ENCODE assay signal across 8 cellular contexts in the genomic region with DNA sequence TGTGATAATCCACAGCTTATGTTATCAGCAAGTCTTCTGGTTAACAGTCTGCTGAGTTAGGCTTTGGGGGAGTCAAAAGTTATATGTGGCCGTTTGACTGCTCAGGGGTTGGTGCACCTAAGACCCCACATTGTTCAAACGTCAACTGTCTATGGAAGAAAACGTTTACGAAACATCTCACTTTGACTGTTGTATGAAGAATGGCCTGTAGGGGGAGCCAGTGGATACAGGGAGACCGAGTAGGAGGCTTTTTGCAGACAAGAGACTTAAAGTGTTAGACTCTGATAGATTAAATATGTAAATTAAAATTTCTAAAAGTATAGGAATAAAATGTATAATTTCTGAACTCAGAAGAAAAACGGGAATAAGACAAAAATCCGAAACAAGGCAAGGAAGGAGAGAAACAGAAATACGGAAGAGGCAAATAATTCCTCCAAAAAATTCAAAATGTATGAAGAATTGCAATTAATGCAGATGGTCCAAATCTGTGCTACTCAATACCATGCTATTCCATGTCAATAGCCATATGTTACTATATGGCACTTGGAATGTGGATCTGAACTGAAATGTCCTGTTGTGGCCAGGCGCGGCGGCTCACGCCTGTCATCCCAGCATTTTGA. TPM values are rescaled to one million over a fixed set of nuclear protein-coding genes. Genes with fewer than 3 reads are reported as not detected.
DNase-seq lines count a peak whose midpoint lies in the region; ATAC-seq, FAIRE-seq and TF ChIP-seq lines count a peak whose summit lies in the region.

No MANE protein-coding gene starts in this region.

- WGBS in lower leg skin, 2 donors: 41 to 42% methylated on average over 12 of the region's 12 CpGs

- no peaks in the 10 kb centered on the region for H3K9me3 ChIP-seq in colonic mucosa

- DNase-seq in AG09309 (ENCODE audit: low read depth) (peak; percentile 25), H54 (ENCODE audit: insufficient read length, low spot score) (peak; percentile 25), NCI-H460 (ENCODE audit: extremely low read depth, low read depth) (peak; percentile 75), colonic mucosa (peak; percentile 89), lower leg skin (ENCODE audit: low spot score in 2 of 2) (peak; percentile 85 to 90)
- DNase-seq in activated CD4-positive, alpha-beta T cell treated with anti-CD3 and anti-CD28 coated beads for 36 hours: peak; percentile 87
- peak; percentile 81 for DNase-seq in stimulated activated CD8-positive, alpha-beta memory T cell treated with anti-CD3 and anti-CD28 coated beads, Interleukin-12 subunit alpha, Interleukin-12 subunit beta, amount 100 ng/mL, for 1 hour (ENCODE audit: low read depth)

- peaks cover 6% of the 10 kb centered on the region for H3K27me3 Mint-ChIP-seq in activated CD4-positive, alpha-beta T cell treated with anti-CD3 and anti-CD28 coated beads for 36 hours

- TF ChIP-seq POLR2A in H54 (IDR thresholded peaks at IDR 0.05; ENCODE audit: low read depth, low read length): no peak
- TF ChIP-seq POLR2A in lower leg skin (IDR thresholded peaks at IDR 0.05): no peak

- H3K4me3 ChIP-seq in AG09309 (ENCODE audit: control insufficient read depth, low read depth, low read length): no peak overlapping the region
- H3K4me3 ChIP-seq in colonic mucosa: no peak overlapping the region
- no peak overlapping the region for H3K4me3 ChIP-seq in lower leg skin (ENCODE audit: low read depth, poor library complexity, severe bottlenecking)

- POLR2A ChIA-PET in activated CD4-positive, alpha-beta T cell treated with anti-CD3 and anti-CD28 coated beads for 36 hours (lab: Charles Lee): no interaction called here

- CTCF ChIA-PET in activated CD4-positive, alpha-beta T cell treated with anti-CD3 and anti-CD28 coated beads for 36 hours (lab: Charles Lee): interaction anchor here (0.6 to 3.0 kb wide), 19 partner anchors 9 to 624 kb away, joined by 3 to 14 read pairs (median 4); partner anchors contain the start of genes TNFSF14 and VAV1

- no peak overlapping the region for H3K27ac Mint-ChIP-seq in activated CD4-positive, alpha-beta T cell treated with anti-CD3 and anti-CD28 coated beads for 36 hours

- intact Hi-C loops in activated CD4-positive, alpha-beta T cell treated with anti-CD3 and anti-CD28 coated beads for 36 hours (cut with DNase I, micrococcal nuclease): loop anchor here (1.0 to 5.0 kb wide), 8 partner anchors 29 to 231 kb away; partner anchors contain the start of gene TNFSF14 (in 1 of the 2)
- intact Hi-C loops in colonic mucosa (cut with DNase I): loop anchor here (2.0 to 10.0 kb wide), 3 partner anchors 115 to 230 kb away; no protein-coding TSS in a partner anchor
- intact Hi-C loops in lower leg skin (cut with DNase I; ENCODE audit: low total_unique reads): loop anchor here (5.0 kb wide), 1 partner anchor 230 kb away; no protein-coding TSS in a partner anchor

- no peaks in the 10 kb centered on the region for H3K4me1 ChIP-seq in colonic mucosa

- no peak overlapping the region for H3K9ac ChIP-seq in colonic mucosa (ENCODE audit: low read depth in 2 of 2, low read length in 2 of 2)

- H3K36me3 ChIP-seq in colonic mucosa: no peaks in the 10 kb centered on the region

- H3K36me3 Mint-ChIP-seq in activated CD4-positive, alpha-beta T cell treated with anti-CD3 and anti-CD28 coated beads for 36 hours (ENCODE audit: low read depth): peaks cover 1% of the 10 kb centered on the region

- TF ChIP-seq CTCF in AG09309 (IDR thresholded peaks at IDR 0.05; ENCODE audit: control insufficient read depth, insufficient read depth, low read depth, low read length, missing control alignments) (peak; percentile 89), colonic mucosa (IDR thresholded peaks at IDR 0.05) (peak; percentile 69), lower leg skin (IDR thresholded peaks at IDR 0.05) (no peak)

- peak; percentile 33 for FAIRE-seq in H54 (lab: Jason Lieb, UNC)

- peak; percentile 87 for ATAC-seq in activated CD4-positive, alpha-beta T cell treated with anti-CD3 and anti-CD28 coated beads for 36 hours
- no peak for ATAC-seq in GM18858 (IDR thresholded peaks at IDR 0.05; ENCODE audit: unreplicated experiment)

- no peaks in the 10 kb centered on the region for H3K27me3 ChIP-seq in colonic mucosa

- H3K9me3 Mint-ChIP-seq in activated CD4-positive, alpha-beta T cell treated with anti-CD3 and anti-CD28 coated beads for 36 hours (ENCODE audit: low read depth): peaks cover 7% of the 10 kb centered on the region

- no peak overlapping the region for H3K4me3 Mint-ChIP-seq in activated CD4-positive, alpha-beta T cell treated with anti-CD3 and anti-CD28 coated beads for 36 hours

- H3K4me1 Mint-ChIP-seq in activated CD4-positive, alpha-beta T cell treated with anti-CD3 and anti-CD28 coated beads for 36 hours: peaks cover 28% of the 10 kb centered on the region

- no peak overlapping the region for H3K27ac ChIP-seq in colonic mucosa

RNA-seq across cellular contexts. Expression of gene TNFSF14, which starts 37.8 kb away (rescaled TPM):
- total RNA-seq in NCI-H460 (2014; rRNA removed; shearing (Covaris generic)): not detected in 2 replicates
- polyA plus RNA-seq in NCI-H460 (2014; cell fraction: nucleus; rRNA removed): 1.1 TPM in 1 of 2 replicates, not detected in the other
- 10 to 100 TPM; 31.8 to 33.0 TPM for total RNA-seq in activated CD4-positive, alpha-beta T cell treated with anti-CD3 and anti-CD28 coated beads for 36 hours
- total RNA-seq in colonic mucosa (1 to 10 TPM in 1 of 2 donors, under 1 TPM in 1; 0.48 to 1.3 TPM), lower leg skin (under 1 TPM in 2 of 4 donors, not detected in 2; 0.03 to 0.08 TPM)

RNA-seq across cellular contexts. Expression of gene CD70, which starts 41.2 kb away (rescaled TPM):
- total RNA-seq in NCI-H460 (2014; rRNA removed; shearing (Covaris generic)): 136 and 144 TPM in 2 replicates
- polyA plus RNA-seq in NCI-H460 (2014; cell fraction: nucleus; rRNA removed): 233 and 297 TPM in 2 replicates
- 1 to 10 TPM; 3.3 to 3.6 TPM for total RNA-seq in activated CD4-positive, alpha-beta T cell treated with anti-CD3 and anti-CD28 coated beads for 36 hours
- total RNA-seq in colonic mucosa (under 1 TPM; 0.27 to 0.57 TPM), lower leg skin (not detected)

Comparison
In these comparisons a context has a peak if more than half of its experiments do, and no peak if none do; other contexts are left out.
1. DNase-seq: peak in every context shown above with its lines; median percentile 89 in colonic mucosa; 88 in lower leg skin; 87 in activated CD4-positive, alpha-beta T cell treated with anti-CD3 and anti-CD28 coated beads for 36 hours; 81 in stimulated activated CD8-positive, alpha-beta memory T cell treated with anti-CD3 and anti-CD28 coated beads, Interleukin-12 subunit alpha, Interleukin-12 subunit beta, amount 100 ng/mL, for 1 hour; 75 in NCI-H460; 25 in AG09309; 25 in H54.
2. CTCF ChIP-seq: peak in AG09309 (single experiment) and colonic mucosa (single experiment); none in lower leg skin (0 of 3).
3. RNA of gene TNFSF14, which starts 37.8 kb away (total RNA-seq): 31.8 to 33.0 TPM in activated CD4-positive, alpha-beta T cell treated with anti-CD3 and anti-CD28 coated beads for 36 hours; 0.48 to 1.3 TPM in colonic mucosa, 0.03 to 0.08 TPM in lower leg skin and not detected in NCI-H460; every median in the first group is over 10 times any median in the second.
4. RNA of gene CD70, which starts 41.2 kb away (total RNA-seq): 136 to 144 TPM in NCI-H460; 3.3 to 3.6 TPM in activated CD4-positive, alpha-beta T cell treated with anti-CD3 and anti-CD28 coated beads for 36 hours, 0.27 to 0.57 TPM in colonic mucosa and not detected in lower leg skin; every median in the first group is over 10 times any median in the second.